In the genomic region with DNA sequence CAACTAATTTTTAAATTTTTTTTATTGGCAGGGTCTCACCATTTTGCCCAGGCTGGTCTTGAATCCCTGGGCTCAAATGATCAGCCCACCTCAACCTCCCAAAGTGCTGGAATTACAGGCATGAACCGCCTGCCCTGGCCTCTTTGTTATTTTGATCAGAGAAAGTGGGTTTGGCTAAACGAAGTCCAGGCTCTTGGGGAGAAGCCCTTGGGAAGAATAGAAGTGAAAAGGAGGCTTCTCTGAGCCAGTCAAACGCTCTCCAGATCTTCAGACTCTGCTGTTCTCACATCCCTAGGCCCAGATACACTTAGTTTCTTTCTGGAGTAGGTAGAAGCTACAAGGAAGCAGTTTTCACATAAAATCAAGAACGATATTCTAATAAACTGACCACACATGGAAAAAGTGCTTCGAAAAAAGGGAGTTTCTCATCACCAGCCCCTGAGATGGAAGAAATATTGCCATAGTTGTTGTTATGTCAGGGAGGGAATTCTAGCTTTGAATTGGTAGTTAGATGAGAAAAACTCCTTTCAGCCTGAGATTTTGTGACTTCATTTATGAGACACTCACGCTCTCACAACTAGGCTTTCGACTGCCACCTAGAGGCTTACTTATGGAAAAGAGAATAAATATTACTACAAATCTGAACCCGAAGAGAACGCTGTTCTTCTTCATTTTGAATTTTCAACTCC, we compare ENCODE assay signal across 9 cellular contexts. TPM values are rescaled to one million over a fixed set of nuclear protein-coding genes. Genes with fewer than 3 reads are reported as not detected.
DNase-seq lines count a peak whose midpoint lies in the region; ATAC-seq, FAIRE-seq and TF ChIP-seq lines count a peak whose summit lies in the region.
"Had no signal": no experiment of that assay in that cellular context is flagged by ENCODE, and none has a peak within 500 bp of the region (broad histone marks: within the 10 kb centered on the region; RNA-seq: fewer than 3 reads in every experiment).

No MANE protein-coding gene starts in this region.

- no peak overlapping the region for H3K27ac Mint-ChIP-seq in CD4-positive, alpha-beta T cell
- H3K27ac Mint-ChIP-seq: T-helper 1 cell treated with Interleukin-12 subunit alpha and Interleukin-12 subunit beta and Interleukin-4 antibody, amounts not matched to agents 30 μg/mL and 1 μg/mL, for 36 hours had no signal

- no peak overlapping the region for H3K14ac ChIP-seq in neuronal stem cell (ENCODE audit: low read length)

- no peak overlapping the region for H4K91ac ChIP-seq in neuronal stem cell (ENCODE audit: low read depth, low read length, poor library complexity)

- no peak overlapping the region for H2AK5ac ChIP-seq in neuronal stem cell (ENCODE audit: low read depth, low read length)

- no peaks in the 10 kb centered on the region for H3K36me3 Mint-ChIP-seq in CD4-positive, alpha-beta T cell (ENCODE audit: low read depth)

- no peaks in the 10 kb centered on the region for H3K79me1 ChIP-seq in neuronal stem cell (ENCODE audit: low read depth, low read length)

- H3K9me3 Mint-ChIP-seq in CD4-positive, alpha-beta T cell: no peaks in the 10 kb centered on the region
- H3K9me3 Mint-ChIP-seq: T-helper 1 cell treated with Interleukin-12 subunit alpha and Interleukin-12 subunit beta and Interleukin-4 antibody, amounts not matched to agents 30 μg/mL and 1 μg/mL, for 36 hours had no signal

- no peaks in the 10 kb centered on the region for H3K36me3 ChIP-seq in neuronal stem cell (replicated peaks in 1 of 2; ENCODE audit: control insufficient read depth in 2 of 2, insufficient read depth in 2 of 2, low read length in 2 of 2)

- peaks cover 6% of the 10 kb centered on the region for H3K4me1 Mint-ChIP-seq in CD4-positive, alpha-beta T cell (ENCODE audit: low read depth)

- no peak overlapping the region for H3K4me2 ChIP-seq in neuronal stem cell (ENCODE audit: insufficient read depth, low read length, poor library complexity, severe bottlenecking)

- H2BK12ac ChIP-seq in neuronal stem cell (ENCODE audit: low read length): no peak overlapping the region

- H3K4me3 ChIP-seq in fibroblast of villous mesenchyme (ENCODE audit: low read depth, low read length) (no peak overlapping the region), neuronal stem cell (ENCODE audit: low read length in 2 of 2) (no peak overlapping the region)

- DNase-seq in CD4-positive, alpha-beta T cell: peak in 5 of 10 experiments; percentile 0 to 22 (median 3)
- DNase-seq in H54 (ENCODE audit: insufficient read length, low spot score) (peak; percentile 37), NCI-H2227 (lab: John Stamatoyannopoulos, UW; ENCODE audit: unreplicated experiment) (peak; percentile 76), fibroblast of villous mesenchyme (ENCODE audit: low read depth) (peak; percentile 74), neuronal stem cell (ENCODE audit: low spot score) (peak; percentile 56)

- peak; percentile 72 for TF ChIP-seq CTCF in CD4-positive, alpha-beta T cell (IDR thresholded peaks at IDR 0.05)
- TF ChIP-seq CTCF in VCaP (conservative IDR thresholded peaks at IDR 0.05): peak; percentile 86
- peak; percentile 65 for TF ChIP-seq CTCF in fibroblast of villous mesenchyme (IDR thresholded peaks at IDR 0.05; ENCODE audit: insufficient read depth, low read depth, low read length)

- intact Hi-C loops in CD4-positive, alpha-beta T cell (cut with DNase I, micrococcal nuclease): loop anchor here (1.0 to 10.0 kb wide), 5 partner anchors 77 to 503 kb away; no protein-coding TSS in a partner anchor

- no peak overlapping the region for H3K4ac ChIP-seq in neuronal stem cell (ENCODE audit: low read length)

- H3K27me3 ChIP-seq in CD4-positive, alpha-beta T cell (ENCODE audit: control insufficient read depth, insufficient read depth, low read length): no peaks in the 10 kb centered on the region
- H3K27me3 ChIP-seq in neuronal stem cell (ENCODE audit: control insufficient read depth in 3 of 3, insufficient read depth in 3 of 3, low read depth in 1 of 3, low read length in 3 of 3): no peaks in the 10 kb centered on the region

- no peak overlapping the region for H3K27ac ChIP-seq in CD4-positive, alpha-beta T cell (ENCODE audit: low read depth, low read length)
- H3K27ac ChIP-seq in VCaP (peak overlapping the region; percentile 48), neuronal stem cell (replicated peaks; ENCODE audit: low read length) (peak overlapping the region; percentile 3)

- POLR2A ChIA-PET in CD4-positive, alpha-beta T cell (lab: Charles Lee): interaction anchor here (0.6 to 0.7 kb wide), 3 partner anchors 49 to 501 kb away, joined by 3 to 4 read pairs (median 3); no protein-coding TSS in a partner anchor

- no peak overlapping the region for H3K23ac ChIP-seq in neuronal stem cell (ENCODE audit: low read depth, low read length, poor library complexity)

- no peak overlapping the region for H3K9ac ChIP-seq in neuronal stem cell (ENCODE audit: low read depth, low read length, poor library complexity)

- H4K8ac ChIP-seq in neuronal stem cell (ENCODE audit: low read depth, low read length): no peak overlapping the region

- WGBS in neuronal stem cell (ENCODE audit: extremely low coverage in 2 of 2, insufficient read length in 2 of 2, insufficient replicate concordance in 1 of 2), 2 donors: no CpG with 5 or more reads among the region's 9 CpGs

- H3K18ac ChIP-seq in neuronal stem cell (ENCODE audit: low read length): no peak overlapping the region

- no peak overlapping the region for H2BK15ac ChIP-seq in neuronal stem cell (ENCODE audit: low read length)

- peak overlapping the region; percentile 84 for H2AFZ ChIP-seq in neuronal stem cell (ENCODE audit: low read length)

- no peak overlapping the region for H2BK5ac ChIP-seq in neuronal stem cell (ENCODE audit: low read length)

- H3K9me3 ChIP-seq in CD4-positive, alpha-beta T cell (ENCODE audit: control insufficient read depth, low read length): no peaks in the 10 kb centered on the region
- no peaks in the 10 kb centered on the region for H3K9me3 ChIP-seq in neuronal stem cell (replicated peaks in 1 of 2; ENCODE audit: control insufficient read depth in 2 of 2, insufficient read depth in 1 of 2, low read depth in 1 of 2, low read length in 2 of 2)

- FAIRE-seq in H54 (lab: Jason Lieb, UNC): no peak

- no peak for TF ChIP-seq POLR2A in H54 (IDR thresholded peaks at IDR 0.05; ENCODE audit: low read depth, low read length)

- CTCF ChIA-PET in CD4-positive, alpha-beta T cell (lab: Charles Lee): interaction anchor here (0.8 to 1.8 kb wide), 8 partner anchors 11 to 421 kb away, joined by 3 to 7 read pairs (median 3); no protein-coding TSS in a partner anchor

- peak; percentile 43 for ATAC-seq in CD4-positive, alpha-beta T cell (ENCODE audit: poor library complexity)
- ATAC-seq in HG02759 (IDR thresholded peaks at IDR 0.05; ENCODE audit: unreplicated experiment) (no peak), HG03460 (IDR thresholded peaks at IDR 0.05; ENCODE audit: unreplicated experiment) (no peak)

- H3K27me3 Mint-ChIP-seq in CD4-positive, alpha-beta T cell: no peaks in the 10 kb centered on the region

- no peak overlapping the region for H3K4me3 Mint-ChIP-seq in CD4-positive, alpha-beta T cell
- H3K4me3 Mint-ChIP-seq: T-helper 1 cell treated with Interleukin-12 subunit alpha and Interleukin-12 subunit beta and Interleukin-4 antibody, amounts not matched to agents 30 μg/mL and 1 μg/mL, for 36 hours had no signal

- H2BK120ac ChIP-seq in neuronal stem cell (ENCODE audit: low read depth, low read length): no peak overlapping the region

- H3K4me1 ChIP-seq in neuronal stem cell (ENCODE audit: control insufficient read depth in 2 of 2, insufficient read depth in 1 of 2, low read depth in 1 of 2, low read length in 2 of 2): peaks cover 0 to 5% of the 10 kb centered on the region in 2 donors

RNA-seq across cellular contexts. Expression of gene AQP11, which starts 41.7 kb away (rescaled TPM):
- not detected for total RNA-seq in CD4-positive, alpha-beta T cell
- 1.6 and 1.7 TPM in 2 replicates for total RNA-seq in fibroblast of villous mesenchyme
- polyA plus RNA-seq in neuronal stem cell (2013, experiment 1 of 2): 0.61 TPM
- polyA plus RNA-seq in neuronal stem cell (2013, experiment 2 of 2): 0.69 TPM
